ENCODE assay signal across 8 cellular contexts in the genomic region with DNA sequence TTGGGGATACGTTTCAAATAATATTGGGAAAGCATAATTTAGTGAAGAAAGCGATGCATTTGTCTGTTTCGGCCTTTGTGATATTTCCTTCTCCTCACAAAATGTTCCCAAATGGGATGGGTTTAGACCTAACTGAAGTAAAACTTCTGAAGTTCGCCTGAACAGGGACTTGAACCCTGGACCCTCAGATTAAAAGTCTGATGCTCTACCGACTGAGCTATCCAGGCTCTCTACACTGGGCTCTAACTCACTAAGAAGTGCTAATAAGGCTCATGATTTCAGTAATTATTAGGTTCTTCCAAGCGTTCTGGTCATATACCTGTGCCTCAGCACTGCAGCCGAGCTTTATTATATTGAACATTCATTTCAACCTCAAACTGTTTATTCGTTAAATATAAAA.
DNase-seq lines count a peak whose midpoint lies in the region; ATAC-seq and TF ChIP-seq lines count a peak whose summit lies in the region.

No MANE protein-coding gene starts in this region.

- H3K27ac ChIP-seq in KMS-11 (peak overlapping the region; percentile 9; the same call in 1 of the 2 replicates), uterus (no peak overlapping the region)
- no peak overlapping the region for H3K27ac ChIP-seq in effector memory CD4-positive, alpha-beta T cell (ENCODE audit: insufficient read depth, low read length, poor library complexity, severe bottlenecking)

- intact Hi-C loops in uterus (cut with DNase I; ENCODE audit: low total_unique reads): no loop called here

- no peaks in the 10 kb centered on the region for H3K4me1 ChIP-seq in KMS-11 (ENCODE audit: low read depth, poor library complexity, severe bottlenecking)
- H3K4me1 ChIP-seq in effector memory CD4-positive, alpha-beta T cell (ENCODE audit: control insufficient read depth, insufficient read depth, low read length, poor library complexity, severe bottlenecking): no peaks in the 10 kb centered on the region
- H3K4me1 ChIP-seq in uterus: no peaks in the 10 kb centered on the region

- no peak for TF ChIP-seq POLR2A in uterus (IDR thresholded peaks at IDR 0.05)

- no peaks in the 10 kb centered on the region for H3K36me3 Mint-ChIP-seq in WTC11

- no peaks in the 10 kb centered on the region for H3K9me3 Mint-ChIP-seq in WTC11

- H3K36me3 ChIP-seq in KMS-11 (ENCODE audit: insufficient read depth) (no peaks in the 10 kb centered on the region), uterus (peaks cover 0 to 5% of the 10 kb centered on the region in 2 donors)
- no peaks in the 10 kb centered on the region for H3K36me3 ChIP-seq in effector memory CD4-positive, alpha-beta T cell (ENCODE audit: control insufficient read depth, insufficient read depth, low read length)

- peak overlapping the region; percentile 59 for H3K4me3 ChIP-seq in GM12865 (ENCODE audit: low read depth, low read length)
- no peak overlapping the region for H3K4me3 ChIP-seq in KMS-11 (IDR thresholded peaks at IDR 0.05; ENCODE audit: insufficient read depth, low read depth, low read length)
- no peak overlapping the region for H3K4me3 ChIP-seq in effector memory CD4-positive, alpha-beta T cell (ENCODE audit: insufficient read depth, low read depth, low read length, poor library complexity, severe bottlenecking)
- H3K4me3 ChIP-seq in uterus: no peak overlapping the region

- peak; percentile 75 for DNase-seq in GM12865 (ENCODE audit: low read depth)
- no peak for DNase-seq in WTC11 (ENCODE audit: low spot score)
- DNase-seq in myocyte (ENCODE audit: low read depth): peak; percentile 23
- no peak for DNase-seq in effector memory CD4-positive, alpha-beta T cell
- DNase-seq in uterus: no peak
- DNase-seq in middle frontal gyrus (ENCODE audit: extremely low spot score, low spot score): no peak

- peaks cover 7% of the 10 kb centered on the region; the same call in 1 of the 2 replicates for H3K4me1 Mint-ChIP-seq in WTC11

- H3K27me3 ChIP-seq in KMS-11 (ENCODE audit: insufficient read depth, low read depth): no peaks in the 10 kb centered on the region
- H3K27me3 ChIP-seq in effector memory CD4-positive, alpha-beta T cell (replicated peaks; ENCODE audit: control insufficient read depth, insufficient read depth, low read length, poor library complexity, severe bottlenecking): peaks cover 40% of the 10 kb centered on the region
- H3K27me3 ChIP-seq in uterus: peaks cover 0 to 63% of the 10 kb centered on the region in 2 donors

- TF ChIP-seq CTCF in GM12865 (IDR thresholded peaks at IDR 0.05; ENCODE audit: insufficient read depth, low read depth, low read length, missing control alignments) (no peak), KMS-11 (conservative IDR thresholded peaks at IDR 0.05; ENCODE audit: low read depth, low read length) (no peak), WTC11 (IDR thresholded peaks at IDR 0.05) (no peak), uterus (IDR thresholded peaks at IDR 0.05) (no peak)

- no peaks in the 10 kb centered on the region for H3K9me3 ChIP-seq in effector memory CD4-positive, alpha-beta T cell (ENCODE audit: control insufficient read depth, low read length)
- H3K9me3 ChIP-seq in uterus: no peaks in the 10 kb centered on the region

- POLR2A ChIA-PET in WTC11 (lab: Charles Lee): interaction anchor here (0.6 kb wide), 1 partner anchor 19 kb away, joined by 4 read pairs; no protein-coding TSS in a partner anchor

- H3K4me3 Mint-ChIP-seq in WTC11: no peak overlapping the region

- peaks cover 7% of the 10 kb centered on the region for H3K27me3 Mint-ChIP-seq in WTC11 (ENCODE audit: low read depth)

- CTCF ChIA-PET in WTC11 (lab: Charles Lee): interaction anchor here (0.6 to 1.6 kb wide), 5 partner anchors 9 to 362 kb away, joined by 3 to 6 read pairs (median 4); no protein-coding TSS in a partner anchor

- H3K9ac ChIP-seq in KMS-11: peak overlapping the region; percentile 1; the same call in 1 of the 2 replicates

- no peaks in the 10 kb centered on the region for H3K79me2 ChIP-seq in KMS-11 (ENCODE audit: insufficient read depth, low read depth)

- no peak overlapping the region for H3K27ac Mint-ChIP-seq in WTC11

- ATAC-seq in WTC11 (peak; percentile 29), GM21717 (IDR thresholded peaks at IDR 0.05; ENCODE audit: unreplicated experiment) (no peak)

- no peaks in the 10 kb centered on the region for H4K20me1 ChIP-seq in KMS-11 (ENCODE audit: insufficient read depth)

- H3K4me2 ChIP-seq in KMS-11: peak overlapping the region; percentile 38; the same call in 1 of the 2 replicates

- peak overlapping the region; percentile 36 for H2AFZ ChIP-seq in KMS-11 (ENCODE audit: low read depth)

TF ChIP-seq in WTC11, 78 proteins besides CTCF, POLR2A, EP300 and RAD21:
- 0 out of 2 replicates have a peak, but pooled peaks have one; percentile 11 for TF ChIP-seq ZNF396 (CRISPR knock-in tag; IDR thresholded peaks at IDR 0.05; ENCODE audit: borderline replicate concordance)
- TF ChIP-seq TEAD4 (CRISPR knock-in tag; IDR thresholded peaks at IDR 0.05): no peak

Comparison
In these comparisons a context has a peak if more than half of its experiments do, and no peak if none do; other contexts are left out.
1. DNase-seq: peak in GM12865 (single experiment) and myocyte (single experiment); none in WTC11 (single experiment), effector memory CD4-positive, alpha-beta T cell (0 of 3), uterus (0 of 2) and middle frontal gyrus (single experiment).